ENCODE assay signal across 1 cellular context in the genomic region with DNA sequence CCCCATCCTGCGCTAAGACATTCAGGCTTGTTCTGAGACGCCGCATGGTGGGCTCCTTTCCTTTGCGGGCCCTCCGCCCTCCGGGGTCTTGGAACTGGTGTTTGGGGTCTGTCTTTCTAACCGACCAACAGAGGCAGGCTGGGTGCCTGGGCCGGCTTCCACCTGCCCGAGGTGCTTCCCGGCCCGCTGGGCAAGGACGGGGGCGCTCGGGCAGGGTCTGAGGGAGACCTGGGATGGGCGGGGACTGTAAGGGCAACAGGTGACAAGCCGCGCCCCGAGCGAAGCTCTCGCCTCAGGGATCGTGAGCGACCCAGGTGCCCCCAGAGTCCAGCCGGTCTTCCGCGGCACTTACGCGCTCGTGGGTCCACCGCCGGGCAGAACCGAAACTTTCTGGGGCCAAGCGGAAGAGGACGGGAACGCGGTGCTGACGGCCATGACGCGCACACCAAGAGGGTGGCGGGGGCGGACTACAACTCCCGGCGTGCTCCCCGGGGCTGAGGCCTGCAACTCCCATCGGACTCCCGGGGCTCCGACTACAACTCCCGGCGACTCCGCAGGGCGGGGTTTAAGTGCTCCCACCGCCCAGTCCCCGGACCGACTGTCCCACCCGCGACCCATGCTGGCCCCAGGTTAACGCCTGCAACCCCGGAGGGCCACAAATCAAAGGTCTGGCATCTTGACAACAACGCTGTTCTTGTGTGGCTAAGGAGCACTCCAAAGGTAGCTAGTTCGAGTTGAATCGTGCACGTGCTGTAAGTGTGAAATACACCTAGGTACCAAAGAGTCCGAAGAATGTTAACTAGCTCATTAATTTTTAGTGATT.
TF ChIP-seq lines count a peak whose summit lies in the region.

A gene (minus strand): TSS at position 455 of the 823 bp plus-strand sequence. CDS start 10,914 bp downstream, outside the sequence.

TF ChIP-seq in HepG2, 621 proteins besides CTCF, POLR2A, EP300 and RAD21 (continued from another document and continues in another):
- TF ChIP-seq, protein P1, sequence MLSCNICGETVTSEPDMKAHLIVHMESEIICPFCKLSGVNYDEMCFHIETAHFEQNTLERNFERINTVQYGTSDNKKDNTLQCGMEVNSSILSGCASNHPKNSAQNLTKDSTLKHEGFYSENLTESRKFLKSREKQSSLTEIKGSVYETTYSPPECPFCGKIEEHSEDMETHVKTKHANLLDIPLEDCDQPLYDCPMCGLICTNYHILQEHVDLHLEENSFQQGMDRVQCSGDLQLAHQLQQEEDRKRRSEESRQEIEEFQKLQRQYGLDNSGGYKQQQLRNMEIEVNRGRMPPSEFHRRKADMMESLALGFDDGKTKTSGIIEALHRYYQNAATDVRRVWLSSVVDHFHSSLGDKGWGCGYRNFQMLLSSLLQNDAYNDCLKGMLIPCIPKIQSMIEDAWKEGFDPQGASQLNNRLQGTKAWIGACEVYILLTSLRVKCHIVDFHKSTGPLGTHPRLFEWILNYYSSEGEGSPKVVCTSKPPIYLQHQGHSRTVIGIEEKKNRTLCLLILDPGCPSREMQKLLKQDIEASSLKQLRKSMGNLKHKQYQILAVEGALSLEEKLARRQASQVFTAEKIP (CRISPR knock-in tag; IDR thresholded peaks at IDR 0.05; ENCODE audit: borderline replicate concordance) = no peak
- no peak for TF ChIP-seq ATF7 (IDR thresholded peaks at IDR 0.05)
- 0 out of 2 replicates have a peak, but pooled peaks have one; percentile 46 for TF ChIP-seq ATF7 (CRISPR knock-in tag; IDR thresholded peaks at IDR 0.05)
- no peak for TF ChIP-seq TCF12 (IDR thresholded peaks at IDR 0.05)
- peak; percentile 56; the same call in 1 of the 2 replicates for TF ChIP-seq TCF12 (CRISPR knock-in tag; IDR thresholded peaks at IDR 0.05)
- TF ChIP-seq KLF11 (CRISPR knock-in tag; IDR thresholded peaks at IDR 0.05) = peak; percentile 77; the same call in 1 of the 2 replicates
- TF ChIP-seq, protein P2, sequence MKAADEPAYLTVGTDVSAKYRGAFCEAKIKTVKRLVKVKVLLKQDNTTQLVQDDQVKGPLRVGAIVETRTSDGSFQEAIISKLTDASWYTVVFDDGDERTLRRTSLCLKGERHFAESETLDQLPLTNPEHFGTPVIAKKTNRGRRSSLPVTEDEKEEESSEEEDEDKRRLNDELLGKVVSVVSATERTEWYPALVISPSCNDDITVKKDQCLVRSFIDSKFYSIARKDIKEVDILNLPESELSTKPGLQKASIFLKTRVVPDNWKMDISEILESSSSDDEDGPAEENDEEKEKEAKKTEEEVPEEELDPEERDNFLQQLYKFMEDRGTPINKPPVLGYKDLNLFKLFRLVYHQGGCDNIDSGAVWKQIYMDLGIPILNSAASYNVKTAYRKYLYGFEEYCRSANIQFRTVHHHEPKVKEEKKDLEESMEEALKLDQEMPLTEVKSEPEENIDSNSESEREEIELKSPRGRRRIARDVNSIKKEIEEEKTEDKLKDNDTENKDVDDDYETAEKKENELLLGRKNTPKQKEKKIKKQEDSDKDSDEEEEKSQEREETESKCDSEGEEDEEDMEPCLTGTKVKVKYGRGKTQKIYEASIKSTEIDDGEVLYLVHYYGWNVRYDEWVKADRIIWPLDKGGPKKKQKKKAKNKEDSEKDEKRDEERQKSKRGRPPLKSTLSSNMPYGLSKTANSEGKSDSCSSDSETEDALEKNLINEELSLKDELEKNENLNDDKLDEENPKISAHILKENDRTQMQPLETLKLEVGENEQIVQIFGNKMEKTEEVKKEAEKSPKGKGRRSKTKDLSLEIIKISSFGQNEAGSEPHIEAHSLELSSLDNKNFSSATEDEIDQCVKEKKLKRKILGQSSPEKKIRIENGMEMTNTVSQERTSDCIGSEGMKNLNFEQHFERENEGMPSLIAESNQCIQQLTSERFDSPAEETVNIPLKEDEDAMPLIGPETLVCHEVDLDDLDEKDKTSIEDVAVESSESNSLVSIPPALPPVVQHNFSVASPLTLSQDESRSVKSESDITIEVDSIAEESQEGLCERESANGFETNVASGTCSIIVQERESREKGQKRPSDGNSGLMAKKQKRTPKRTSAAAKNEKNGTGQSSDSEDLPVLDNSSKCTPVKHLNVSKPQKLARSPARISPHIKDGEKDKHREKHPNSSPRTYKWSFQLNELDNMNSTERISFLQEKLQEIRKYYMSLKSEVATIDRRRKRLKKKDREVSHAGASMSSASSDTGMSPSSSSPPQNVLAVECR (CRISPR knock-in tag; IDR thresholded peaks at IDR 0.05; ENCODE audit: borderline replicate concordance) = peak; percentile 84; the same call in 1 of the 2 replicates
- peak; percentile 88 for TF ChIP-seq HOXA3 (CRISPR knock-in tag; IDR thresholded peaks at IDR 0.05)
- TF ChIP-seq ZSCAN21 (CRISPR knock-in tag; IDR thresholded peaks at IDR 0.05; ENCODE audit: borderline replicate concordance) = peak; percentile 85; the same call in 1 of the 2 replicates
- TF ChIP-seq MXI1 (IDR thresholded peaks at IDR 0.05; ENCODE audit: borderline replicate concordance, low read depth, low read length) = peak; percentile 58; the same call in 1 of the 3 replicates
- TF ChIP-seq, protein P3, sequence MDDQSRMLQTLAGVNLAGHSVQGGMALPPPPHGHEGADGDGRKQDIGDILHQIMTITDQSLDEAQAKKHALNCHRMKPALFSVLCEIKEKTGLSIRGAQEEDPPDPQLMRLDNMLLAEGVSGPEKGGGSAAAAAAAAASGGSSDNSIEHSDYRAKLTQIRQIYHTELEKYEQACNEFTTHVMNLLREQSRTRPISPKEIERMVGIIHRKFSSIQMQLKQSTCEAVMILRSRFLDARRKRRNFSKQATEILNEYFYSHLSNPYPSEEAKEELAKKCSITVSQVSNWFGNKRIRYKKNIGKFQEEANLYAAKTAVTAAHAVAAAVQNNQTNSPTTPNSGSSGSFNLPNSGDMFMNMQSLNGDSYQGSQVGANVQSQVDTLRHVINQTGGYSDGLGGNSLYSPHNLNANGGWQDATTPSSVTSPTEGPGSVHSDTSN (CRISPR knock-in tag; IDR thresholded peaks at IDR 0.05; ENCODE audit: borderline replicate concordance) = peak; percentile 21; the same call in 1 of the 2 replicates
- TF ChIP-seq, protein P4, sequence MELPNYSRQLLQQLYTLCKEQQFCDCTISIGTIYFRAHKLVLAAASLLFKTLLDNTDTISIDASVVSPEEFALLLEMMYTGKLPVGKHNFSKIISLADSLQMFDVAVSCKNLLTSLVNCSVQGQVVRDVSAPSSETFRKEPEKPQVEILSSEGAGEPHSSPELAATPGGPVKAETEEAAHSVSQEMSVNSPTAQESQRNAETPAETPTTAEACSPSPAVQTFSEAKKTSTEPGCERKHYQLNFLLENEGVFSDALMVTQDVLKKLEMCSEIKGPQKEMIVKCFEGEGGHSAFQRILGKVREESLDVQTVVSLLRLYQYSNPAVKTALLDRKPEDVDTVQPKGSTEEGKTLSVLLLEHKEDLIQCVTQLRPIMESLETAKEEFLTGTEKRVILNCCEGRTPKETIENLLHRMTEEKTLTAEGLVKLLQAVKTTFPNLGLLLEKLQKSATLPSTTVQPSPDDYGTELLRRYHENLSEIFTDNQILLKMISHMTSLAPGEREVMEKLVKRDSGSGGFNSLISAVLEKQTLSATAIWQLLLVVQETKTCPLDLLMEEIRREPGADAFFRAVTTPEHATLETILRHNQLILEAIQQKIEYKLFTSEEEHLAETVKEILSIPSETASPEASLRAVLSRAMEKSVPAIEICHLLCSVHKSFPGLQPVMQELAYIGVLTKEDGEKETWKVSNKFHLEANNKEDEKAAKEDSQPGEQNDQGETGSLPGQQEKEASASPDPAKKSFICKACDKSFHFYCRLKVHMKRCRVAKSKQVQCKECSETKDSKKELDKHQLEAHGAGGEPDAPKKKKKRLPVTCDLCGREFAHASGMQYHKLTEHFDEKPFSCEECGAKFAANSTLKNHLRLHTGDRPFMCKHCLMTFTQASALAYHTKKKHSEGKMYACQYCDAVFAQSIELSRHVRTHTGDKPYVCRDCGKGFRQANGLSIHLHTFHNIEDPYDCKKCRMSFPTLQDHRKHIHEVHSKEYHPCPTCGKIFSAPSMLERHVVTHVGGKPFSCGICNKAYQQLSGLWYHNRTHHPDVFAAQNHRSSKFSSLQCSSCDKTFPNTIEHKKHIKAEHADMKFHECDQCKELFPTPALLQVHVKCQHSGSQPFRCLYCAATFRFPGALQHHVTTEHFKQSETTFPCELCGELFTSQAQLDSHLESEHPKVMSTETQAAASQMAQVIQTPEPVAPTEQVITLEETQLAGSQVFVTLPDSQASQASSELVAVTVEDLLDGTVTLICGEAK (IDR thresholded peaks at IDR 0.05) = no peak
- TF ChIP-seq, protein P4 (CRISPR knock-in tag; IDR thresholded peaks at IDR 0.05) = peak; percentile 78
- TF ChIP-seq HNRNPL (IDR thresholded peaks at IDR 0.05; ENCODE audit: low read depth, low read length) = no peak; the same call in 1 of the 2 replicates
- peak; percentile 61; the same call in 1 of the 2 replicates for TF ChIP-seq HIVEP1 (CRISPR knock-in tag; IDR thresholded peaks at IDR 0.05)
- peak; percentile 32; the same call in 1 of the 2 replicates for TF ChIP-seq JUND (CRISPR knock-in tag; IDR thresholded peaks at IDR 0.05)
- TF ChIP-seq, protein P5, sequence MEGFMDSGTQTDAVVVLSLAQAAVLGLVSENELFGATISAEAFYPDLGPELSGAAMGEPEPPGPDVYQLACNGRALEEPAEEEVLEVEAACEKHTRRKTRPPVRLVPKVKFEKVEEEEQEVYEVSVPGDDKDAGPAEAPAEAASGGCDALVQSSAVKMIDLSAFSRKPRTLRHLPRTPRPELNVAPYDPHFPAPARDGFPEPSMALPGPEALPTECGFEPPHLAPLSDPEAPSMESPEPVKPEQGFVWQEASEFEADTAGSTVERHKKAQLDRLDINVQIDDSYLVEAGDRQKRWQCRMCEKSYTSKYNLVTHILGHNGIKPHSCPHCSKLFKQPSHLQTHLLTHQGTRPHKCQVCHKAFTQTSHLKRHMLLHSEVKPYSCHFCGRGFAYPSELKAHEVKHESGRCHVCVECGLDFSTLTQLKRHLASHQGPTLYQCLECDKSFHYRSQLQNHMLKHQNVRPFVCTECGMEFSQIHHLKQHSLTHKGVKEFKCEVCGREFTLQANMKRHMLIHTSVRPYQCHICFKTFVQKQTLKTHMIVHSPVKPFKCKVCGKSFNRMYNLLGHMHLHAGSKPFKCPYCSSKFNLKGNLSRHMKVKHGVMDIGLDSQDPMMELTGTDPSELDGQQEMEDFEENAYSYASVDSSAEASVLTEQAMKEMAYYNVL (CRISPR knock-in tag; IDR thresholded peaks at IDR 0.05; ENCODE audit: borderline replicate concordance) = 0 out of 2 replicates have a peak, but pooled peaks have one; percentile 60
- TF ChIP-seq, protein P6, sequence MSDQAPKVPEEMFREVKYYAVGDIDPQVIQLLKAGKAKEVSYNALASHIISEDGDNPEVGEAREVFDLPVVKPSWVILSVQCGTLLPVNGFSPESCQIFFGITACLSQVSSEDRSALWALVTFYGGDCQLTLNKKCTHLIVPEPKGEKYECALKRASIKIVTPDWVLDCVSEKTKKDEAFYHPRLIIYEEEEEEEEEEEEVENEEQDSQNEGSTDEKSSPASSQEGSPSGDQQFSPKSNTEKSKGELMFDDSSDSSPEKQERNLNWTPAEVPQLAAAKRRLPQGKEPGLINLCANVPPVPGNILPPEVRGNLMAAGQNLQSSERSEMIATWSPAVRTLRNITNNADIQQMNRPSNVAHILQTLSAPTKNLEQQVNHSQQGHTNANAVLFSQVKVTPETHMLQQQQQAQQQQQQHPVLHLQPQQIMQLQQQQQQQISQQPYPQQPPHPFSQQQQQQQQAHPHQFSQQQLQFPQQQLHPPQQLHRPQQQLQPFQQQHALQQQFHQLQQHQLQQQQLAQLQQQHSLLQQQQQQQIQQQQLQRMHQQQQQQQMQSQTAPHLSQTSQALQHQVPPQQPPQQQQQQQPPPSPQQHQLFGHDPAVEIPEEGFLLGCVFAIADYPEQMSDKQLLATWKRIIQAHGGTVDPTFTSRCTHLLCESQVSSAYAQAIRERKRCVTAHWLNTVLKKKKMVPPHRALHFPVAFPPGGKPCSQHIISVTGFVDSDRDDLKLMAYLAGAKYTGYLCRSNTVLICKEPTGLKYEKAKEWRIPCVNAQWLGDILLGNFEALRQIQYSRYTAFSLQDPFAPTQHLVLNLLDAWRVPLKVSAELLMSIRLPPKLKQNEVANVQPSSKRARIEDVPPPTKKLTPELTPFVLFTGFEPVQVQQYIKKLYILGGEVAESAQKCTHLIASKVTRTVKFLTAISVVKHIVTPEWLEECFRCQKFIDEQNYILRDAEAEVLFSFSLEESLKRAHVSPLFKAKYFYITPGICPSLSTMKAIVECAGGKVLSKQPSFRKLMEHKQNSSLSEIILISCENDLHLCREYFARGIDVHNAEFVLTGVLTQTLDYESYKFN (CRISPR knock-in tag; conservative IDR thresholded peaks at IDR 0.05) = peak; percentile 32; the same call in 1 of the 2 replicates
- no peak for TF ChIP-seq TGIF2 (CRISPR knock-in tag; IDR thresholded peaks at IDR 0.05)
- TF ChIP-seq ZNF160 (CRISPR knock-in tag; IDR thresholded peaks at IDR 0.05) = peak; percentile 72
- TF ChIP-seq ZNF883 (CRISPR knock-in tag; IDR thresholded peaks at IDR 0.05; ENCODE audit: not compliant biosample characterization) = peak; percentile 92
- TF ChIP-seq ZNF562 (CRISPR knock-in tag; IDR thresholded peaks at IDR 0.05; ENCODE audit: borderline replicate concordance) = no peak
- peak; percentile 90 for TF ChIP-seq RBFOX2 (IDR thresholded peaks at IDR 0.05; ENCODE audit: low read depth, low read length)
- TF ChIP-seq ZNF644 (CRISPR knock-in tag; IDR thresholded peaks at IDR 0.05; ENCODE audit: low read depth) = 0 out of 2 replicates have a peak, but pooled peaks have one; percentile 12
- peak; percentile 32 for TF ChIP-seq ZNF232 (CRISPR knock-in tag; IDR thresholded peaks at IDR 0.05; ENCODE audit: borderline replicate concordance)
- peak; percentile 81 for TF ChIP-seq ZNF891 (CRISPR knock-in tag; IDR thresholded peaks at IDR 0.05)
